Comparison of ENCODE assay signal across 8 cellular contexts in the genomic region with DNA sequence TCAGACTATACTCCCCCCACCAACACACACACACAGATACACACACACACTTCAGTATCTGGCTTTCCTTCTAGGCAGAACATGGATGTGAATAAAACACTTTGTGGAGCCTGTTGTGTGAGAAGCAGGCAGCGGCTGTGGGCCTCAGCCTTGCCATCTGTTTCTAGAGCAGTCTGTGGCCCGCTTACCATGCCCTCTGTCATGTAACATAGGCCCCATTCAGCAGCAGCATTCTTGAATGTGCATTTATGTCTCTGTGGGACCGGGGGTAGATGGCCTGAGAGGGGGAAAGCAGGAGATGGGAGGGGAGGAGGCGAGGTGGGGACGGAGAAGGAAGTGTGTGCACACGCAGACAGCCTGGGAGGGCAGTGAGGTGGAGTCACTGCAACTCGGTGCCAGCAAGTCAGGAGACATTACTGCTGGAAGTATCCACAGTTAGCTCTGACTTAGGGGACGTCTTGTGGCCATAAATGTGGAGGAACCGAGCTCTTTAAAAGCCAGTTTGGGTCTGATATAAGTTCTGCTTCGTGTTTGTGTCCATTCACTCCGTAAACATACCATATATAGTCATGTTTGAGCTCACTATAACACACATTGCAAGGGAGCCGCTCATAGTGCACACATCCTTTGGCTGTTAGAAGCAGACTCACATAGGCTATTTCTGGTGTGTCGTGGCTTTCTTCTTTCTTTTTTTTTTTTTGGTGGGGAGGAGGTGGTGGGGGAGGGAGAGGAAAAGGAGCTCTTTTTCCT. TPM values are rescaled to one million over a fixed set of nuclear protein-coding genes. Genes with fewer than 3 reads are reported as not detected.
A peak's percentile ranks its signal among the peaks of the same experiment; 100 is the strongest.
DNase-seq lines count a peak whose midpoint lies in the region; ATAC-seq, FAIRE-seq and TF ChIP-seq lines count a peak whose summit lies in the region.

No MANE protein-coding gene starts in this region.

- peaks cover 97% of the 10 kb centered on the region for H3K79me2 ChIP-seq in GM12878 (ENCODE audit: control insufficient read depth, insufficient read depth, low read length)

- peak; percentile 68 for TF ChIP-seq POLR2A in GM12878 (IDR thresholded peaks at IDR 0.05; ENCODE audit: low read depth, low read length)

- peak overlapping the region; percentile 99 for H3K4me2 ChIP-seq in GM12878 (ENCODE audit: control insufficient read depth, insufficient read depth)

- DNase-seq in NCI-H526 treated with DMSO at 0.1 percent for 48 hours (lab: John Stamatoyannopoulos, UW) (peak; percentile 60), GM12878 (ENCODE audit: low read depth, low spot score) (no peak), iris pigment epithelial cell (ENCODE audit: low read depth) (peak; percentile 61), NCI-H446 treated with DMSO at 0.1 percent for 48 hours (lab: John Stamatoyannopoulos, UW) (no peak), amniotic stem cell (lab: John Stamatoyannopoulos, UW) (no peak)
- DNase-seq in stimulated activated naive CD8-positive, alpha-beta T cell treated with anti-CD3 and anti-CD28 coated beads, Interleukin-15, Interleukin-2, amounts not matched to agents 100 U/mL and 50 U/mL, for 24 hours, result peak; percentile 31

- H3K9me3 ChIP-seq in HEK293 (ENCODE audit: control insufficient read depth, insufficient read depth, low read depth, low read length) (no peaks in the 10 kb centered on the region), GM12878 (replicated peaks; ENCODE audit: control insufficient read depth, insufficient read depth, low read length) (no peaks in the 10 kb centered on the region)

- peak overlapping the region; percentile 57 for H2AFZ ChIP-seq in GM12878 (ENCODE audit: control insufficient read depth, low read depth, low read length)

- TF ChIP-seq EP300 in GM12878 (IDR thresholded peaks at IDR 0.05; ENCODE audit: borderline replicate concordance in 1 of 2, control insufficient read depth in 1 of 2, low read depth in 2 of 2, low read length in 2 of 2), result no peak

- RAD21 ChIA-PET in GM12878 (lab: Charles Lee; ENCODE audit: unreplicated experiment), result interaction anchor here (0.6 to 5.8 kb wide), 19 partner anchors 8 to 470 kb away, joined by 3 to 49 read pairs (median 5); no protein-coding TSS in a partner anchor

- H3K27ac ChIP-seq in HEK293 (ENCODE audit: extremely low read depth, low read depth, low read length) (no peak overlapping the region), GM12878 (ENCODE audit: control insufficient read depth, insufficient read depth) (peak overlapping the region; percentile 96)

- FAIRE-seq in GM12878 (lab: Jason Lieb, UNC), result no peak

- peak; percentile 75 for ATAC-seq in GM12878
- ATAC-seq in stimulated activated naive CD8-positive, alpha-beta T cell treated with anti-CD3 and anti-CD28 coated beads, Interleukin-15, Interleukin-2, amounts not matched to agents 100 U/mL and 50 U/mL, for 24 hours, result peak; percentile 20

- no peaks in the 10 kb centered on the region; the same call in 1 of the 2 replicates for H4K20me1 ChIP-seq in GM12878 (ENCODE audit: control insufficient read depth, insufficient read depth)

- TF ChIP-seq CTCF in HEK293 (tag by site-specific recombination; IDR thresholded peaks at IDR 0.05) (no peak), GM12878 (IDR thresholded peaks at IDR 0.05 in 2 of 3, conservative IDR thresholded peaks at IDR 0.05 in 1 of 3; ENCODE audit: control insufficient read depth in 2 of 3, extremely low read depth in 1 of 3, insufficient read depth in 1 of 3, low read depth in 3 of 3, low read length in 3 of 3) (no peak)

- in situ Hi-C loops in GM12878 (cut with MboI), result no loop called here

- H3K36me3 ChIP-seq in HEK293 (ENCODE audit: control insufficient read depth in 2 of 2, insufficient read depth in 1 of 2, low read length in 2 of 2) (no peaks in the 10 kb centered on the region), GM12878 (ENCODE audit: control insufficient read depth in 2 of 2, insufficient read depth in 2 of 2, low read length in 1 of 2) (peaks cover 0 to 2% of the 10 kb centered on the region in 2 experiments; a peak in 3 of 4 replicates)

- intact Hi-C loops in GM12878 (cut with micrococcal nuclease; ENCODE audit: unreplicated experiment), result no loop called here

- no peak for TF ChIP-seq RAD21 in GM12878 (IDR thresholded peaks at IDR 0.05; ENCODE audit: insufficient read depth, low read depth, low read length)

- peaks cover 12% of the 10 kb centered on the region for H3K4me1 ChIP-seq in HEK293 (ENCODE audit: control insufficient read depth, insufficient read depth, low read length)
- H3K4me1 ChIP-seq in GM12878 (ENCODE audit: control insufficient read depth, insufficient read depth, low read length), result peaks cover 68% of the 10 kb centered on the region

- POLR2A ChIA-PET in HEK293 (lab: Yijun Ruan, JAX), result interaction anchor here (1.0 kb wide), 1 partner anchor 24 kb away, joined by 3 read pairs; no protein-coding TSS in a partner anchor
- POLR2A ChIA-PET in GM12878 (lab: Charles Lee), result interaction anchor here (0.6 to 2.9 kb wide), 8 partner anchors 9 to 332 kb away, joined by 3 to 20 read pairs (median 4); no protein-coding TSS in a partner anchor

- BruUV-seq in GM12878 (replicated peaks; lab: Mats Ljungman, UMichigan), result no TSS peak

- SMC1A ChIA-PET in GM12878 (lab: Charles Lee; ENCODE audit: uncharacterized antibody, unreplicated experiment), result interaction anchor here (0.7 to 14.1 kb wide), 24 partner anchors 7 to 290 kb away, joined by 3 to 256 read pairs (median 4); partner anchors contain the start of gene RREB1

- CTCF ChIA-PET in HEK293 (lab: Yijun Ruan, JAX) (interaction anchor here (0.6 to 1.1 kb wide), 4 partner anchors 96 to 300 kb away, joined by 3 to 4 read pairs (median 3); no protein-coding TSS in a partner anchor), GM12878 (lab: Yijun Ruan, JAX) (interaction anchor here (0.6 to 2.7 kb wide), 9 partner anchors 8 to 469 kb away, joined by 3 to 14 read pairs (median 3); no protein-coding TSS in a partner anchor)

- H3K27me3 ChIP-seq in GM12878 (replicated peaks in 1 of 2; ENCODE audit: control insufficient read depth in 2 of 2, insufficient read depth in 2 of 2, low read length in 1 of 2), result no peaks in the 10 kb centered on the region

- H3K9ac ChIP-seq in GM12878 (ENCODE audit: control insufficient read depth, insufficient read depth, low read length), result peak overlapping the region; percentile 77

- WGBS in GM12878 (ENCODE audit: insufficient coverage, insufficient replicate concordance, low lambda C conversion rate, missing lambda C conversion rate), result 9% methylated on average over 13 of the region's 13 CpGs

- H3K4me3 ChIP-seq in GM08714 (ENCODE audit: low read length) (peak overlapping the region; percentile 30; the same call in 1 of the 2 replicates), HEK293 (ENCODE audit: low read depth, low read length) (no peak overlapping the region), GM12878 (peak overlapping the region; percentile 63)

TF ChIP-seq in HEK293, 187 proteins besides CTCF, POLR2A, EP300 and RAD21 (continues in another document):
- TF ChIP-seq ZNF629 (tag by site-specific recombination; IDR thresholded peaks at IDR 0.05) (peak; percentile 26; the same call in 1 of the 2 replicates), ZNF10 (tag by site-specific recombination; IDR thresholded peaks at IDR 0.05) (no peak), ZNF174 (tag by site-specific recombination; IDR thresholded peaks at IDR 0.05) (no peak), ZNF146 (tag by site-specific recombination; IDR thresholded peaks at IDR 0.05) (no peak)

TF ChIP-seq in GM12878, 131 proteins besides CTCF, POLR2A, EP300 and RAD21 (continues in another document):
- TF ChIP-seq RB1 (IDR thresholded peaks at IDR 0.05; ENCODE audit: borderline replicate concordance) (no peak), SPI1 (IDR thresholded peaks at IDR 0.05; ENCODE audit: borderline replicate concordance, insufficient read depth, low read depth, low read length) (no peak), CREB1 (IDR thresholded peaks at IDR 0.05; ENCODE audit: low read depth) (peak; percentile 60; the same call in 1 of the 2 replicates), NR2C2 (IDR thresholded peaks at IDR 0.05; ENCODE audit: borderline replicate concordance, control insufficient read depth, insufficient read length, low read depth) (no peak), FOXM1 (IDR thresholded peaks at IDR 0.05; ENCODE audit: low read depth, low read length) (peak; percentile 63; the same call in 1 of the 2 replicates), HDGF (IDR thresholded peaks at IDR 0.05) (peak; percentile 78; the same call in 1 of the 2 replicates), RFX5 (IDR thresholded peaks at IDR 0.05; ENCODE audit: low read depth, low read length) (no peak), RAD51 (IDR thresholded peaks at IDR 0.05) (no peak), TBL1XR1 (IDR thresholded peaks at IDR 0.05; ENCODE audit: low read depth, low read length) (0 out of 2 replicates have a peak, but pooled peaks have one; percentile 25), ETV6 (conservative IDR thresholded peaks at IDR 0.05 in 1 of 2, IDR thresholded peaks at IDR 0.05 in 1 of 2; ENCODE audit: borderline replicate concordance in 1 of 2, low read depth in 1 of 2) (0 out of 4 replicates have a peak, but pooled peaks of 1 of the 2 experiments have one; percentile 12), IKZF2 (IDR thresholded peaks at IDR 0.05) (0 out of 4 replicates have a peak, but pooled peaks of 1 of the 2 experiments have one; percentile 16), PAX5 (IDR thresholded peaks at IDR 0.05; ENCODE audit: borderline replicate concordance, low read depth, low read length) (peak; percentile 38; the same call in 1 of the 2 replicates)
- TF ChIP-seq, protein P1, sequence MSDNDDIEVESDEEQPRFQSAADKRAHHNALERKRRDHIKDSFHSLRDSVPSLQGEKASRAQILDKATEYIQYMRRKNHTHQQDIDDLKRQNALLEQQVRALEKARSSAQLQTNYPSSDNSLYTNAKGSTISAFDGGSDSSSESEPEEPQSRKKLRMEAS (IDR thresholded peaks at IDR 0.05; ENCODE audit: low read depth, low read length), result no peak

RNA-seq across cellular contexts. Expression of gene RREB1, which starts 38.5 kb away (rescaled TPM):
- total RNA-seq in GM12878 (2013; cell fraction: nucleolus; rRNA removed), result 160 and 173 TPM in 2 replicates
- total RNA-seq in GM12878 (2014; rRNA removed) (12.3 and 14.9 TPM in 2 replicates), GM12878 (2014; rRNA removed; fragmentation: Illumina TruSeq; extraction: Trizol) (12.4 and 12.5 TPM in 2 replicates), GM12878 (2021) (27.3 and 30.3 TPM in 2 replicates)
- polyA plus RNA-seq in GM12878 (2011; ENCODE audit: low read depth), result 5.8 TPM
- polyA plus RNA-seq in GM12878 (2011; rRNA removed) (2.9 and 3.1 TPM in 2 replicates), GM12878 (2014; fragmentation: Illumina TruSeq; extraction: Trizol) (4.4 and 7.2 TPM in 2 replicates), GM12878 (2014; fragmentation: Nextera tagmentation; extraction: Ambion mirVana) (1 to 10 TPM; 1.9 to 2.1 TPM), GM12878 (2014; rRNA removed) (9.3 and 11.3 TPM in 2 replicates), GM12878 (2016; fragmentation: Nextera tagmentation; extraction: Ambion mirVana) (1 to 10 TPM; 7.9 to 9.9 TPM)
- 2.9 and 4.9 TPM in 2 replicates for polyA plus RNA-seq in GM12878 (2011; cell fraction: cytosol; rRNA removed)
- polyA plus RNA-seq in GM12878 (2011; cell fraction: nucleus; rRNA removed), result 13.5 and 17.6 TPM in 2 replicates
- 11.1 and 11.2 TPM in 2 replicates for polyA plus RNA-seq in GM12878 (2012)
- 39.6 and 43.2 TPM in 2 replicates for polyA minus RNA-seq in GM12878 (2011; rRNA and poly(A)+ RNA removed)
- polyA minus RNA-seq in GM12878 (2011; cell fraction: cytosol; rRNA and poly(A)+ RNA removed), result 10.9 and 14.4 TPM in 2 replicates
- polyA minus RNA-seq in GM12878 (2011; cell fraction: nucleus; rRNA and poly(A)+ RNA removed), result 39.0 and 65.1 TPM in 2 replicates

Comparison
In these comparisons a context has a peak if more than half of its experiments do, and no peak if none do; other contexts are left out.
1. DNase-seq: peak in NCI-H526 treated with DMSO at 0.1 percent for 48 hours (single experiment), iris pigment epithelial cell (single experiment) and stimulated activated naive CD8-positive, alpha-beta T cell treated with anti-CD3 and anti-CD28 coated beads, Interleukin-15, Interleukin-2, amounts not matched to agents 100 U/mL and 50 U/mL, for 24 hours (single experiment); none in GM12878 (single experiment), NCI-H446 treated with DMSO at 0.1 percent for 48 hours (single experiment) and amniotic stem cell (single experiment).